2 cellular contexts compared by ENCODE assay signal in genomic region chr17:41578538-41578937, GRCh38.
A peak's percentile ranks its signal among the peaks of the same experiment; 100 is the strongest.
TF ChIP-seq lines count a peak whose summit lies in the region.

No MANE protein-coding gene starts in this region.

TF ChIP-seq in GM23338, 12 proteins besides CTCF, POLR2A, EP300 and RAD21:
- TF ChIP-seq ZNF462 (CRISPR knock-in tag; IDR thresholded peaks at IDR 0.05) (no peak), REST (IDR thresholded peaks at IDR 0.05; ENCODE audit: unreplicated experiment) (no peak), EZH2 (IDR thresholded peaks at IDR 0.05; ENCODE audit: low read depth, unreplicated experiment) (no peak), ZNF331 (CRISPR knock-in tag; IDR thresholded peaks at IDR 0.05; ENCODE audit: low read depth) (no peak), ZNF114 (CRISPR knock-in tag; IDR thresholded peaks at IDR 0.05) (no peak), EZH2phosphoT487 (IDR thresholded peaks at IDR 0.05; ENCODE audit: unreplicated experiment) (no peak), ETS1 (IDR thresholded peaks at IDR 0.05) (no peak), POLR2AphosphoS5 (IDR thresholded peaks at IDR 0.05; ENCODE audit: low read depth) (no peak), CREB1 (CRISPR knock-in tag; IDR thresholded peaks at IDR 0.05; ENCODE audit: low read depth) (no peak), JUNB (IDR thresholded peaks at IDR 0.05; ENCODE audit: unreplicated experiment) (no peak), STAT1 (IDR thresholded peaks at IDR 0.05; ENCODE audit: unreplicated experiment) (no peak), NANOG (IDR thresholded peaks at IDR 0.05; ENCODE audit: borderline replicate concordance) (no peak)

TF ChIP-seq in GM12878, 131 proteins besides CTCF, POLR2A, EP300 and RAD21:
- TF ChIP-seq MEF2B (IDR thresholded peaks at IDR 0.05; ENCODE audit: partially characterized antibody, poor library complexity, severe bottlenecking) (no peak), ZNF24 (IDR thresholded peaks at IDR 0.05) (0 out of 2 replicates have a peak, but pooled peaks have one; percentile 36)
